9 cellular contexts compared by ENCODE assay signal in genomic region chr19:18167975-18168645, GRCh38. TPM values are rescaled to one million over a fixed set of nuclear protein-coding genes. Genes with fewer than 3 reads are reported as not detected.
A peak's percentile ranks its signal among the peaks of the same experiment; 100 is the strongest.
DNase-seq lines count a peak whose midpoint lies in the region; ATAC-seq and TF ChIP-seq lines count a peak whose summit lies in the region.
"Had no signal": no experiment of that assay in that cellular context is flagged by ENCODE, and none has a peak within 500 bp of the region (broad histone marks: within the 10 kb centered on the region; RNA-seq: fewer than 3 reads in every experiment).

No MANE protein-coding gene starts in this region.

- no peaks in the 10 kb centered on the region for H3K9me3 ChIP-seq in mesenchymal stem cell (ENCODE audit: control insufficient read depth, low read length)
- H3K9me3 ChIP-seq in upper lobe of left lung = no peaks in the 10 kb centered on the region

- H2BK5ac ChIP-seq in mesenchymal stem cell (ENCODE audit: low read depth, low read length, poor library complexity, severe bottlenecking) = no peak overlapping the region

- TF ChIP-seq CTCF in WI38 (IDR thresholded peaks at IDR 0.05; ENCODE audit: low read depth, low read length) (peak; percentile 74), upper lobe of left lung (IDR thresholded peaks at IDR 0.05) (peak; percentile 66 to 82 (median 78))

- no peak overlapping the region for H3K4me3 Mint-ChIP-seq in central memory CD8-positive, alpha-beta T cell

- peaks cover 31% of the 10 kb centered on the region for H3K36me3 Mint-ChIP-seq in central memory CD8-positive, alpha-beta T cell (ENCODE audit: insufficient read depth)

- no peak overlapping the region for H3K18ac ChIP-seq in mesenchymal stem cell (ENCODE audit: low read depth in 1 of 2, low read length in 2 of 2)

- H2BK12ac ChIP-seq in mesenchymal stem cell (ENCODE audit: low read length in 2 of 2) = no peak overlapping the region

- no peak overlapping the region for H4K8ac ChIP-seq in mesenchymal stem cell (ENCODE audit: low read length)

- TF ChIP-seq EP300 in upper lobe of left lung (IDR thresholded peaks at IDR 0.05) = no peak

- H2AFZ ChIP-seq in mesenchymal stem cell (ENCODE audit: low read depth, low read length) = no peak overlapping the region

- no peak overlapping the region for H2AK5ac ChIP-seq in mesenchymal stem cell (ENCODE audit: low read length, severe bottlenecking)

- H3K27ac ChIP-seq in mesenchymal stem cell (ENCODE audit: low read length, poor library complexity, severe bottlenecking) = no peak overlapping the region
- H3K27ac ChIP-seq in upper lobe of left lung = peak overlapping the region in 1 of 4 donors; percentile 91

- H4K91ac ChIP-seq in mesenchymal stem cell (ENCODE audit: low read length) = no peak overlapping the region

- no peak overlapping the region for H3K4ac ChIP-seq in mesenchymal stem cell (ENCODE audit: low read depth in 1 of 2, low read length in 2 of 2)

- H3K27me3 ChIP-seq in mesenchymal stem cell (ENCODE audit: control insufficient read depth in 1 of 2, insufficient read depth in 1 of 2, low read length in 2 of 2) = no peaks in the 10 kb centered on the region
- H3K27me3 ChIP-seq in upper lobe of left lung = no peaks in the 10 kb centered on the region

- no peak overlapping the region for H3K14ac ChIP-seq in mesenchymal stem cell (ENCODE audit: low read length in 2 of 2)

- H3K9ac ChIP-seq in mesenchymal stem cell (ENCODE audit: low read length) = no peak overlapping the region

- no peak overlapping the region for H2BK120ac ChIP-seq in mesenchymal stem cell (ENCODE audit: low read depth, low read length)

- peaks cover 52 to 83% of the 10 kb centered on the region in 2 experiments for H3K36me3 ChIP-seq in mesenchymal stem cell (ENCODE audit: control insufficient read depth in 1 of 2, insufficient read depth in 2 of 2, low read depth in 1 of 2, low read length in 2 of 2)
- peaks cover 5 to 48% (median 33%) of the 10 kb centered on the region in 4 donors for H3K36me3 ChIP-seq in upper lobe of left lung

- H3K4me1 ChIP-seq in mesenchymal stem cell (ENCODE audit: control insufficient read depth, insufficient read depth, low read depth, low read length) (peaks cover 2% of the 10 kb centered on the region), upper lobe of left lung (peaks cover 0 to 20% (median 10%) of the 10 kb centered on the region in 4 donors)

- no peak overlapping the region for H3K27ac Mint-ChIP-seq in central memory CD8-positive, alpha-beta T cell (ENCODE audit: low read depth)

- H3K79me1 ChIP-seq in mesenchymal stem cell (replicated peaks; ENCODE audit: low read length, poor library complexity, severe bottlenecking) = peaks cover 10% of the 10 kb centered on the region

- TF ChIP-seq POLR2A in upper lobe of left lung (IDR thresholded peaks at IDR 0.05) = no peak

- H2BK15ac ChIP-seq in mesenchymal stem cell (ENCODE audit: low read depth, poor library complexity, severe bottlenecking) = no peak overlapping the region

- DNase-seq in ELR (ENCODE audit: low read depth) (peak; percentile 63), HUDEP-2 (lab: John Stamatoyannopoulos, UW; ENCODE audit: unreplicated experiment in 76 of 76) (peak in 55 of 76 experiments; percentile 9 to 73 (median 47)), mesenchymal stem cell (peak; percentile 47), upper lobe of left lung (peak in 1 of 2 donors; percentile 67)
- DNase-seq in central memory CD8-positive, alpha-beta T cell (ENCODE audit: low spot score in 2 of 2) = peak; percentile 38 to 40

- ATAC-seq in central memory CD8-positive, alpha-beta T cell (replicated peaks; ENCODE audit: extremely low read depth, poor library complexity, severe bottlenecking) = peak; percentile 65
- ATAC-seq in upper lobe of left lung (ENCODE audit: low FRiP score in 2 of 2) (peak; percentile 59 to 67), HG02623 (IDR thresholded peaks at IDR 0.05; ENCODE audit: unreplicated experiment) (no peak), HG02885 (IDR thresholded peaks at IDR 0.05; ENCODE audit: poor library complexity, unreplicated experiment) (no peak)

- peaks cover 10% of the 10 kb centered on the region for H3K4me1 Mint-ChIP-seq in central memory CD8-positive, alpha-beta T cell

- no peaks in the 10 kb centered on the region for H3K9me3 Mint-ChIP-seq in central memory CD8-positive, alpha-beta T cell

- no peaks in the 10 kb centered on the region for H3K27me3 Mint-ChIP-seq in central memory CD8-positive, alpha-beta T cell

- WGBS in mesenchymal stem cell = 76% methylated on average over 12 of the region's 14 CpGs
- WGBS in upper lobe of left lung, 2 donors = 66 to 92% methylated on average over 10 to 14 of the region's 14 CpGs

- H3K23ac ChIP-seq in mesenchymal stem cell (ENCODE audit: low read length in 2 of 2) = no peak overlapping the region

- H3K4me2 ChIP-seq in mesenchymal stem cell (ENCODE audit: low read length, poor library complexity, severe bottlenecking) = no peak overlapping the region

- no peak overlapping the region for H3K4me3 ChIP-seq in WI38 (ENCODE audit: low read depth, low read length)
- H3K4me3 ChIP-seq in mesenchymal stem cell (ENCODE audit: insufficient read depth in 1 of 2, low read depth in 1 of 2, low read length in 2 of 2) = no peak overlapping the region
- H3K4me3 ChIP-seq in upper lobe of left lung = no peak overlapping the region

RNA-seq across cellular contexts. Expression of gene IFI30, which starts 5.5 kb away (rescaled TPM):
- 28.4 TPM for polyA plus RNA-seq in mesenchymal stem cell (2013, experiment 1 of 2)
- 27.7 TPM for polyA plus RNA-seq in mesenchymal stem cell (2013, experiment 2 of 2)
- total RNA-seq in upper lobe of left lung = 100 to 1,000 TPM; 228 to 764 (median 476) TPM

RNA-seq across cellular contexts. Expression of gene PIK3R2, which starts 15.1 kb away (rescaled TPM):
- 83.2 TPM for polyA plus RNA-seq in mesenchymal stem cell (2013, experiment 1 of 2)
- 80.2 TPM for polyA plus RNA-seq in mesenchymal stem cell (2013, experiment 2 of 2)
- total RNA-seq in upper lobe of left lung = 10 to 100 TPM; 11.0 to 65.1 (median 30.3) TPM

RNA-seq across cellular contexts. Expression of gene MPV17L2, which starts 24.9 kb away (rescaled TPM):
- polyA plus RNA-seq in mesenchymal stem cell (2013, experiment 1 of 2) = 19.7 TPM
- polyA plus RNA-seq in mesenchymal stem cell (2013, experiment 2 of 2) = 20.2 TPM
- 10 to 100 TPM; 10.7 to 18.8 (median 13.3) TPM for total RNA-seq in upper lobe of left lung

RNA-seq across cellular contexts. Expression of gene RAB3A, which starts 35.7 kb away (rescaled TPM):
- 5.6 TPM for polyA plus RNA-seq in mesenchymal stem cell (2013, experiment 1 of 2)
- 5.8 TPM for polyA plus RNA-seq in mesenchymal stem cell (2013, experiment 2 of 2)
- total RNA-seq in upper lobe of left lung = 1 to 10 TPM in 5 of 6 donors, under 1 TPM in 1; 0.46 to 5.0 (median 3.4) TPM

RNA-seq across cellular contexts. Expression of gene PDE4C, which starts 58.1 kb away (rescaled TPM):
- polyA plus RNA-seq in mesenchymal stem cell (2013, experiment 1 of 2) = 0.04 TPM
- not detected for polyA plus RNA-seq in mesenchymal stem cell (2013, experiment 2 of 2)
- total RNA-seq in upper lobe of left lung = 100 to 1,000 TPM in 1 of 6 donors, 10 to 100 TPM in 4, 1 to 10 TPM in 1; 6.4 to 479 (median 21.0) TPM
- total RNA-seq: T-helper 2 cell treated with Interferon-gamma antibody and Interleukin-4, amounts not matched to agents 100 ng/mL and 5 ng/mL, for 36 hours had no signal

Comparison
In these comparisons a context has a peak if more than half of its experiments do, and no peak if none do; other contexts are left out.
1. ATAC-seq: peak in central memory CD8-positive, alpha-beta T cell (single experiment) and upper lobe of left lung (2 of 2); none in HG02623 (single experiment) and HG02885 (single experiment).